In genomic region chr1:28518000-28518744, GRCh38 we compare ENCODE assay signal across 1 cellular context.
A peak's percentile ranks its signal among the peaks of the same experiment; 100 is the strongest.
TF ChIP-seq lines count a peak whose summit lies in the region.

No MANE protein-coding gene starts in this region.

TF ChIP-seq in HepG2, 621 proteins besides CTCF, POLR2A, EP300 and RAD21 (continued from another document):
- TF ChIP-seq ZSCAN20 (CRISPR knock-in tag; IDR thresholded peaks at IDR 0.05; ENCODE audit: borderline replicate concordance) (no peak), PHF8 (CRISPR knock-in tag; IDR thresholded peaks at IDR 0.05) (peak; percentile 76), ZNF496 (CRISPR knock-in tag; IDR thresholded peaks at IDR 0.05; ENCODE audit: insufficient replicate concordance) (no peak), ZNF891 (CRISPR knock-in tag; IDR thresholded peaks at IDR 0.05) (no peak)
